ENCODE assay signal across 10 cellular contexts in the genomic region with DNA sequence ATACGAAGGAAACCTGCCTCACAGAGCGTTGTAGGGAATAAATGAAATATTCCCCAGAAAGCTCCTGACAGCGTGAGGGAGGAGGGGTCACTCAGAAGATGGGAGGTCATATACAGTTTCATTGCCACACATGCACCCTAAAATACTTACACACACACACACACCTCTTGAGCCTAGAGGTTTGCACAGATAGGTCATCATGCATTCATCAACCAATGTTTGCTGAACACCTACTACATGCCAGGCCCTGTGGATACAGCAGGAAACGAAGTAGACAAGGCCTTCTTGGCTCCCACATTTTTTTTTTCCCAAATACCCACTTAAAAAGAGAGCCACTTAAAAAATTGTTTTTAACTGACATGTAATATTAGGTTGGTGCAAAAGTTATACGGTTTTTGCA. TPM values are rescaled to one million over a fixed set of nuclear protein-coding genes. Genes with fewer than 3 reads are reported as not detected.
DNase-seq lines count a peak whose midpoint lies in the region; ATAC-seq and TF ChIP-seq lines count a peak whose summit lies in the region.
"Had no signal": no experiment of that assay in that cellular context is flagged by ENCODE, and none has a peak within 500 bp of the region (broad histone marks: within the 10 kb centered on the region; RNA-seq: fewer than 3 reads in every experiment).

No MANE protein-coding gene starts in this region.

- H3K27me3 ChIP-seq in CD8-positive, alpha-beta memory T cell (ENCODE audit: insufficient read depth, low read length, poor library complexity, severe bottlenecking): peaks cover 10% of the 10 kb centered on the region

- DNase-seq in CD8-positive, alpha-beta memory T cell: peak in 1 of 5 donors; percentile 15
- DNase-seq in caudate nucleus (lab: John Stamatoyannopoulos, UW) (no peak), nephron progenitor cell (no peak), DMS53 (lab: John Stamatoyannopoulos, UW) (no peak), COLO829 (ENCODE audit: low spot score) (no peak)
- DNase-seq: NCI-H2227 treated with DMSO at 0.1 percent for 48 hours, retina had no signal

- peak overlapping the region in 6 of 7 donors; percentile 45 to 67 (median 62) for H3K4me3 Mint-ChIP-seq in CD8-positive, alpha-beta memory T cell
- H3K4me3 Mint-ChIP-seq in nephron progenitor cell: peak overlapping the region; percentile 57

- peaks cover 17 to 24% of the 10 kb centered on the region in 2 donors for H3K27me3 Mint-ChIP-seq in CD8-positive, alpha-beta memory T cell
- peaks cover 76% of the 10 kb centered on the region for H3K27me3 Mint-ChIP-seq in nephron progenitor cell (ENCODE audit: low read depth, poor library complexity)

- no peak overlapping the region for H3K27ac ChIP-seq in CD8-positive, alpha-beta memory T cell (ENCODE audit: low read depth, low read length)
- H3K27ac ChIP-seq in HEK293 (ENCODE audit: extremely low read depth, low read depth, low read length) (no peak overlapping the region), caudate nucleus (ENCODE audit: low read depth, low read length) (peak overlapping the region; percentile 86)

- H3K36me3 ChIP-seq in CD8-positive, alpha-beta memory T cell (ENCODE audit: insufficient read depth, low read length): no peaks in the 10 kb centered on the region
- H3K36me3 ChIP-seq in HEK293 (ENCODE audit: control insufficient read depth in 2 of 2, insufficient read depth in 1 of 2, low read length in 2 of 2): no peaks in the 10 kb centered on the region

- H3K9me3 ChIP-seq in CD8-positive, alpha-beta memory T cell (ENCODE audit: low read length): no peaks in the 10 kb centered on the region
- H3K9me3 ChIP-seq in HEK293 (ENCODE audit: control insufficient read depth, insufficient read depth, low read depth, low read length): no peaks in the 10 kb centered on the region

- TF ChIP-seq CTCF in HEK293 (tag by site-specific recombination; IDR thresholded peaks at IDR 0.05) (no peak), nephron progenitor cell (IDR thresholded peaks at IDR 0.05) (no peak)

- H3K9me3 Mint-ChIP-seq in CD8-positive, alpha-beta memory T cell: no peaks in the 10 kb centered on the region
- H3K9me3 Mint-ChIP-seq in nephron progenitor cell: peaks cover 2% of the 10 kb centered on the region
- H3K9me3 Mint-ChIP-seq: memory B cell had no signal

- CTCF ChIA-PET in CD8-positive, alpha-beta memory T cell (lab: Charles Lee): no interaction called here
- CTCF ChIA-PET in HEK293 (lab: Yijun Ruan, JAX): interaction anchor here (0.6 to 0.8 kb wide), 2 partner anchors 15 to 509 kb away, joined by 3 to 6 read pairs; no protein-coding TSS in a partner anchor

- peaks cover 11% of the 10 kb centered on the region for H3K4me1 ChIP-seq in CD8-positive, alpha-beta memory T cell (ENCODE audit: insufficient read depth, low read length)
- H3K4me1 ChIP-seq in HEK293 (ENCODE audit: control insufficient read depth, insufficient read depth, low read length): no peaks in the 10 kb centered on the region; the same call in 1 of the 2 replicates

- H3K4me3 ChIP-seq in CD8-positive, alpha-beta memory T cell (ENCODE audit: low read length): peak overlapping the region; percentile 53
- no peak overlapping the region for H3K4me3 ChIP-seq in HEK293 (ENCODE audit: low read depth, low read length)

- H3K27ac Mint-ChIP-seq in CD8-positive, alpha-beta memory T cell: no peak overlapping the region
- no peak overlapping the region for H3K27ac Mint-ChIP-seq in nephron progenitor cell
- H3K27ac Mint-ChIP-seq: memory B cell had no signal

- POLR2A ChIA-PET in CD8-positive, alpha-beta memory T cell (lab: Charles Lee): no interaction called here
- POLR2A ChIA-PET in HEK293 (lab: Yijun Ruan, JAX): interaction anchor here (1.0 to 1.5 kb wide), 2 partner anchors 15 to 40 kb away, joined by 4 read pairs; partner anchors contain the start of gene ARL2BP

- no peak for ATAC-seq in HG02870 (IDR thresholded peaks at IDR 0.05; ENCODE audit: unreplicated experiment)

- peaks cover 7 to 18% (median 14%) of the 10 kb centered on the region in 3 donors for H3K4me1 Mint-ChIP-seq in CD8-positive, alpha-beta memory T cell
- peaks cover 14% of the 10 kb centered on the region for H3K4me1 Mint-ChIP-seq in nephron progenitor cell

- no peaks in the 10 kb centered on the region for H3K36me3 Mint-ChIP-seq in CD8-positive, alpha-beta memory T cell
- H3K36me3 Mint-ChIP-seq in nephron progenitor cell (ENCODE audit: low read depth): no peaks in the 10 kb centered on the region
- H3K36me3 Mint-ChIP-seq: memory B cell had no signal

TF ChIP-seq in HEK293, 187 proteins besides CTCF, POLR2A, EP300 and RAD21:
- no peak for TF ChIP-seq ZNF211 (tag by site-specific recombination; IDR thresholded peaks at IDR 0.05; ENCODE audit: low read depth)
- TF ChIP-seq ZNF664 (tag by site-specific recombination; IDR thresholded peaks at IDR 0.05): peak; percentile 95
- TF ChIP-seq ZNF26 (tag by site-specific recombination; IDR thresholded peaks at IDR 0.05): peak; percentile 46; the same call in 1 of the 2 replicates
- no peak for TF ChIP-seq SALL2 (tag by site-specific recombination; IDR thresholded peaks at IDR 0.05; ENCODE audit: borderline replicate concordance)
- TF ChIP-seq, protein P1, sequence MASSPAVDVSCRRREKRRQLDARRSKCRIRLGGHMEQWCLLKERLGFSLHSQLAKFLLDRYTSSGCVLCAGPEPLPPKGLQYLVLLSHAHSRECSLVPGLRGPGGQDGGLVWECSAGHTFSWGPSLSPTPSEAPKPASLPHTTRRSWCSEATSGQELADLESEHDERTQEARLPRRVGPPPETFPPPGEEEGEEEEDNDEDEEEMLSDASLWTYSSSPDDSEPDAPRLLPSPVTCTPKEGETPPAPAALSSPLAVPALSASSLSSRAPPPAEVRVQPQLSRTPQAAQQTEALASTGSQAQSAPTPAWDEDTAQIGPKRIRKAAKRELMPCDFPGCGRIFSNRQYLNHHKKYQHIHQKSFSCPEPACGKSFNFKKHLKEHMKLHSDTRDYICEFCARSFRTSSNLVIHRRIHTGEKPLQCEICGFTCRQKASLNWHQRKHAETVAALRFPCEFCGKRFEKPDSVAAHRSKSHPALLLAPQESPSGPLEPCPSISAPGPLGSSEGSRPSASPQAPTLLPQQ (tag by site-specific recombination; IDR thresholded peaks at IDR 0.05): no peak
- TF ChIP-seq ZFP69B (tag by site-specific recombination; IDR thresholded peaks at IDR 0.05): no peak
- TF ChIP-seq WT1 (tag by site-specific recombination; IDR thresholded peaks at IDR 0.05): no peak
- TF ChIP-seq ZSCAN16 (tag by site-specific recombination; IDR thresholded peaks at IDR 0.05): peak; percentile 80

RNA-seq across cellular contexts. Expression of gene PLLP, which starts 0.9 kb away (rescaled TPM):
- under 1 TPM in 1 of 2 experiments, not detected in 1; 0.49 TPM for total RNA-seq in CD8-positive, alpha-beta memory T cell
- polyA plus RNA-seq in CD8-positive, alpha-beta memory T cell: 0.72 TPM

RNA-seq across cellular contexts. Expression of gene ARL2BP, which starts 40.3 kb away (rescaled TPM):
- 10 to 100 TPM; 29.9 to 30.1 TPM for total RNA-seq in CD8-positive, alpha-beta memory T cell
- polyA plus RNA-seq in CD8-positive, alpha-beta memory T cell: 112 TPM
